Comparison of ENCODE assay signal across 16 cellular contexts in the genomic region with DNA sequence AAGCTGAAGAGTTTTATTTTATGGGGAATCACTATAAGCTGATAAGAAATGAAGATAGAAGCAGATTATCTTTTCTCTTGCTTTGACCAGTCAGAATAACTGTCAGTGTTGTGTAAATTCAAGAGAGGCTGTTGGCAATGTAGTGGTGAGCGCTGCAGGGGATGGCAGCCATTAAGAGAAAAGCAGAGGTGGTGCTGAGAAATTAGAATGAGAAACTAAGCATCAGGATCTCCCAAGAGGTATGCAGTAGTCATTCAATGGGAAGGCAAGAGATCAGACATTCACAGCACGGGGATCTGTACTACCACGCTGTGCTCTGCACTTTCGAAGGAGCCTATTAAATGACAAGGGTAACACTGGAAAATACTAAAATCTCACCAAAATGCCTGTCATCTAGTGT.
A peak's percentile ranks its signal among the peaks of the same experiment; 100 is the strongest.
DNase-seq lines count a peak whose midpoint lies in the region; ATAC-seq and TF ChIP-seq lines count a peak whose summit lies in the region.
"Had no signal": no experiment of that assay in that cellular context is flagged by ENCODE, and none has a peak within 500 bp of the region (broad histone marks: within the 10 kb centered on the region; RNA-seq: fewer than 3 reads in every experiment).

No MANE protein-coding gene starts in this region.

- H3K9ac ChIP-seq in NT2/D1 (ENCODE audit: insufficient read length, low read depth), result no peak overlapping the region
- 0 out of 2 replicates have a peak overlapping the region, but pooled peaks have one; percentile 1 for H3K9ac ChIP-seq in iPS-20b (ENCODE audit: low read depth, low read length)
- H3K9ac ChIP-seq: GM23248, KMS-11 had no signal

- H3K4me1 ChIP-seq in NT2/D1 (ENCODE audit: insufficient read depth, insufficient read length), result no peaks in the 10 kb centered on the region
- peaks cover 20% of the 10 kb centered on the region; the same call in 1 of the 2 replicates for H3K4me1 ChIP-seq in iPS-20b (ENCODE audit: insufficient read depth, low read length)

- no peak for TF ChIP-seq CTCF in omental fat pad (IDR thresholded peaks at IDR 0.05)

- H3K27ac ChIP-seq in iPS-20b (ENCODE audit: low read length), result no peak overlapping the region
- H3K27ac ChIP-seq: GM23248, KMS-11 had no signal

- H3K4me3 ChIP-seq in H7 (ENCODE audit: insufficient read depth, low read depth, low read length) (no peak overlapping the region), NT2/D1 (ENCODE audit: insufficient read length, low read depth) (no peak overlapping the region), iPS-20b (ENCODE audit: low read length) (no peak overlapping the region)
- H3K4me3 ChIP-seq: GM23248 had no signal

- H3K36me3 ChIP-seq in H7 (replicated peaks; ENCODE audit: control insufficient read depth, insufficient read depth, low read length) (no peaks in the 10 kb centered on the region), NT2/D1 (ENCODE audit: insufficient read depth, insufficient read length, low read length) (no peaks in the 10 kb centered on the region), iPS-20b (ENCODE audit: insufficient read depth, low read depth, low read length) (no peaks in the 10 kb centered on the region)

- ATAC-seq in GM21515 (IDR thresholded peaks at IDR 0.05; ENCODE audit: unreplicated experiment), result no peak
- no peak for ATAC-seq in HG03097 (IDR thresholded peaks at IDR 0.05; ENCODE audit: low FRiP score, unreplicated experiment)
- no peak for ATAC-seq in omental fat pad (ENCODE audit: low FRiP score)
- ATAC-seq: CD8-positive, alpha-beta T cell; HepG2 had no signal

- no peaks in the 10 kb centered on the region for H3K27me3 ChIP-seq in H7 (ENCODE audit: control insufficient read depth, insufficient read depth, low read length)
- no peaks in the 10 kb centered on the region for H3K27me3 ChIP-seq in NT2/D1 (ENCODE audit: insufficient read depth, insufficient read length)
- H3K27me3 ChIP-seq in iPS-20b (ENCODE audit: insufficient read depth, low read length), result no peaks in the 10 kb centered on the region

- H3K9me3 ChIP-seq in NT2/D1 (ENCODE audit: insufficient read depth, low read length), result no peaks in the 10 kb centered on the region
- H3K9me3 ChIP-seq in iPS-20b (ENCODE audit: insufficient read depth, low read depth, low read length), result no peaks in the 10 kb centered on the region

- DNase-seq in H7 (peak; percentile 1), NT2/D1 (ENCODE audit: low read depth, low spot score) (peak; percentile 57), cerebellum (ENCODE audit: low spot score) (no peak), omental fat pad (ENCODE audit: low spot score) (no peak)
- DNase-seq: CD8-positive, alpha-beta T cell; COR-L47; DND-41; GF-D8; GM23248; HCEC 1CT; HFFc6 had no signal

Comparison
In these comparisons a context has a peak if more than half of its experiments do, and no peak if none do; other contexts are left out.
1. DNase-seq: peak in H7 (single experiment) and NT2/D1 (single experiment); none in cerebellum (single experiment) and omental fat pad (single experiment).